14 cellular contexts compared by ENCODE assay signal in the genomic region with DNA sequence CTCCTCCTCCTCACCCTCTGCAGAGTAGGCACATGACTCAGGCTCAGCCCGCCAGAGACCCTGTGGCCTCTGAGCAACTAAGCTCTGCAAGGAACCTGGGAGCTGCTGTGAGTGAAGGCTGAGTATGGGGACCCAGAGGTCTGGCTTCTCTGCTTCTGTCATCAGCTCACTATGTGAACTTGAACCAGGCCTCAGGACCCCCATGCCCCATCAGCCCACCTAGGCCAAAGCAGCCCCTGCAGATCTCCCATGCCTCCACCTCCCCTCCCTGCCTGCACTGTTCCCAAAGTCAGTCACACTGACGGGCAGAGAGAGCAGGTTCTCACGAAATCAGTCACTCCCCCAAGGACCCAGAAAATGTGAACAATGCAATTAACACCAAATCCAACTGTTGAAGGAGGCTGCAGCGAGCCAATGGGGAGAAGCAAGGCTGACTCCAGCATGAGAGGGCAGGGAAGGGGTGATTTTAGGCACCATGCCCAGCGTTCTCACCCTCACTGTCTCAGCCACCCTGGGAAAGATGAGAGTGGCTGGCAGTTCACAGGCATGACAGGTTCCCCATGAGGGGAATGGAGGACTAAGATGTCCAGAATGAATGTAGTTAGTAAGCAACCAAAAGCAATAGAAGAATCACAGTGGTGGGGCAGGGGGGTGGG.
DNase-seq lines count a peak whose midpoint lies in the region; ATAC-seq and TF ChIP-seq lines count a peak whose summit lies in the region.
"Had no signal": no experiment of that assay in that cellular context is flagged by ENCODE, and none has a peak within 500 bp of the region (broad histone marks: within the 10 kb centered on the region; RNA-seq: fewer than 3 reads in every experiment).

No MANE protein-coding gene starts in this region.

- no peaks in the 10 kb centered on the region for H3K36me3 Mint-ChIP-seq in activated naive CD4-positive, alpha-beta T cell treated with anti-CD3 and anti-CD28 coated beads, Interleukin-2, amount 50 U/mL, for 72 hours
- H3K36me3 Mint-ChIP-seq in activated naive CD4-positive, alpha-beta T cell treated with anti-CD3 and anti-CD28 coated beads for 36 hours (ENCODE audit: low read depth) = no peaks in the 10 kb centered on the region

- no peak overlapping the region for H3K4me3 Mint-ChIP-seq in activated naive CD4-positive, alpha-beta T cell treated with anti-CD3 and anti-CD28 coated beads for 36 hours
- H3K4me3 Mint-ChIP-seq: neural crest cell had no signal

- CTCF ChIA-PET in activated naive CD4-positive, alpha-beta T cell treated with anti-CD3 and anti-CD28 coated beads for 36 hours (lab: Charles Lee) = interaction anchor here (1.1 to 2.2 kb wide), 4 partner anchors 13 to 130 kb away, joined by 3 to 7 read pairs (median 4); no protein-coding TSS in a partner anchor

- in situ Hi-C loops in astrocyte of the spinal cord (cut with HindIII; ENCODE audit: low sequenced_read_pairs) = no loop called here

- H3K9me3 Mint-ChIP-seq in activated naive CD4-positive, alpha-beta T cell treated with anti-CD3 and anti-CD28 coated beads, Interleukin-2, amount 50 U/mL, for 72 hours = no peaks in the 10 kb centered on the region
- H3K9me3 Mint-ChIP-seq in activated naive CD4-positive, alpha-beta T cell treated with anti-CD3 and anti-CD28 coated beads for 36 hours = no peaks in the 10 kb centered on the region
- H3K9me3 Mint-ChIP-seq: neural crest cell had no signal

- peak overlapping the region; percentile 63 for H3K27ac ChIP-seq in upper lobe of right lung
- H3K27ac ChIP-seq: vagina had no signal

- DNase-seq in activated naive CD4-positive, alpha-beta T cell treated with anti-CD3 and anti-CD28 coated beads, Interleukin-2, amount 50 U/mL, for 72 hours (ENCODE audit: low spot score in 2 of 2) = no peak
- no peak for DNase-seq in activated naive CD4-positive, alpha-beta T cell treated with anti-CD3 and anti-CD28 coated beads for 36 hours
- DNase-seq in astrocyte of the spinal cord (ENCODE audit: low read depth, low spot score) = peak; percentile 13
- peak; percentile 74 for DNase-seq in mesenteric fat pad (ENCODE audit: low spot score)
- DNase-seq in upper lobe of right lung = no peak
- no peak for DNase-seq in activated CD4-positive, CD25-positive, alpha-beta regulatory T cell (lab: John Stamatoyannopoulos, UW)
- DNase-seq: effector memory CD4-positive, alpha-beta T cell; NCI-H1105 treated with DMSO at 0.1 percent for 48 hours; NCI-H510A had no signal

- TF ChIP-seq CTCF in astrocyte of the spinal cord (IDR thresholded peaks at IDR 0.05; ENCODE audit: low read depth, low read length) = no peak
- TF ChIP-seq CTCF in upper lobe of right lung (IDR thresholded peaks at IDR 0.05) = no peak

- peaks cover 12% of the 10 kb centered on the region for H3K4me1 ChIP-seq in upper lobe of right lung

- intact Hi-C loops in activated naive CD4-positive, alpha-beta T cell treated with anti-CD3 and anti-CD28 coated beads for 36 hours (cut with micrococcal nuclease) = no loop called here
- intact Hi-C loops in upper lobe of right lung (cut with DNase I) = loop anchor here (10.0 kb wide), 1 partner anchor 83 kb away; no protein-coding TSS in a partner anchor

- H3K4me3 ChIP-seq in astrocyte of the spinal cord (ENCODE audit: low read depth, low read length) = no peak overlapping the region
- no peak overlapping the region for H3K4me3 ChIP-seq in upper lobe of right lung
- H3K4me3 ChIP-seq: adrenal gland, vagina had no signal

- no peak for ATAC-seq in activated naive CD4-positive, alpha-beta T cell treated with anti-CD3 and anti-CD28 coated beads, Interleukin-2, amount 50 U/mL, for 72 hours
- ATAC-seq in upper lobe of right lung = no peak
- ATAC-seq in GM21825 (IDR thresholded peaks at IDR 0.05; ENCODE audit: unreplicated experiment) = no peak
- ATAC-seq in HG03342 (IDR thresholded peaks at IDR 0.05; ENCODE audit: unreplicated experiment) = no peak

- H3K27me3 Mint-ChIP-seq in activated naive CD4-positive, alpha-beta T cell treated with anti-CD3 and anti-CD28 coated beads for 36 hours (ENCODE audit: low read depth) = no peaks in the 10 kb centered on the region

- peak overlapping the region; percentile 29 to 57 for H3K27ac Mint-ChIP-seq in activated naive CD4-positive, alpha-beta T cell treated with anti-CD3 and anti-CD28 coated beads, Interleukin-2, amount 50 U/mL, for 72 hours
- no peak overlapping the region for H3K27ac Mint-ChIP-seq in activated naive CD4-positive, alpha-beta T cell treated with anti-CD3 and anti-CD28 coated beads for 36 hours

- H3K27me3 ChIP-seq in upper lobe of right lung = no peaks in the 10 kb centered on the region
- H3K27me3 ChIP-seq: adrenal gland, vagina had no signal

- no peaks in the 10 kb centered on the region for H3K9me3 ChIP-seq in upper lobe of right lung
- H3K9me3 ChIP-seq: adrenal gland, vagina had no signal

- peaks cover 15% of the 10 kb centered on the region for H3K4me1 Mint-ChIP-seq in activated naive CD4-positive, alpha-beta T cell treated with anti-CD3 and anti-CD28 coated beads for 36 hours (ENCODE audit: low read depth)

- no peaks in the 10 kb centered on the region for H3K36me3 ChIP-seq in upper lobe of right lung
- H3K36me3 ChIP-seq: adrenal gland, vagina had no signal

Comparison
In these comparisons a context has a peak if more than half of its experiments do, and no peak if none do; other contexts are left out.
1. DNase-seq: peak in astrocyte of the spinal cord (single experiment) and mesenteric fat pad (single experiment); none in activated naive CD4-positive, alpha-beta T cell treated with anti-CD3 and anti-CD28 coated beads, Interleukin-2, amount 50 U/mL, for 72 hours (0 of 2), activated naive CD4-positive, alpha-beta T cell treated with anti-CD3 and anti-CD28 coated beads for 36 hours (single experiment), upper lobe of right lung (single experiment) and activated CD4-positive, CD25-positive, alpha-beta regulatory T cell (0 of 4).